25 cellular contexts compared by ENCODE assay signal in genomic region chr2:73921581-73921980, GRCh38. TPM values are rescaled to one million over a fixed set of nuclear protein-coding genes. Genes with fewer than 3 reads are reported as not detected.
"Had no signal": no experiment of that assay in that cellular context is flagged by ENCODE, and none has a peak within 500 bp of the region (broad histone marks: within the 10 kb centered on the region; RNA-seq: fewer than 3 reads in every experiment).

No MANE protein-coding gene starts in this region.

- H3K4me3 ChIP-seq: adrenal gland, ascending aorta, left ventricle myocardium inferior, smooth muscle cell had no signal

- DNase-seq: activated CD4-positive, CD25-positive, alpha-beta regulatory T cell treated with anti-CD3 and anti-CD28 coated beads, Interleukin-2, amount 50 U/mL, for 72 hours; activated CD8-positive, alpha-beta memory T cell treated with anti-CD3 and anti-CD28 coated beads for 24 hours; central memory CD4-positive, alpha-beta T cell; hypothalamus; left ventricle myocardium inferior; occipital lobe; posterior cingulate gyrus; stimulated activated naive CD4-positive, alpha-beta T cell treated with Interleukin-2 at 50 U/mL for 16 hours had no signal

- H3K27me3 Mint-ChIP-seq: activated naive CD8-positive, alpha-beta T cell; activated T-cell treated with anti-CD3 and anti-CD28 coated beads, Interleukin-2, amount 50 U/mL, for 24 hours had no signal

- H3K27me3 ChIP-seq: ascending aorta had no signal

- H3K4me3 Mint-ChIP-seq: activated naive CD8-positive, alpha-beta T cell; activated T-cell treated with anti-CD3 and anti-CD28 coated beads, Interleukin-2, amount 50 U/mL, for 24 hours; mesothelial cell of epicardium; nephron; T-helper 2 cell treated with Interferon-gamma antibody and Interleukin-4, amounts not matched to agents 5 μg/mL and 100 μg/mL, for 36 hours had no signal

- ATAC-seq: esophagus mucosa, sciatic nerve had no signal

- H3K9me3 Mint-ChIP-seq: activated T-cell treated with anti-CD3 and anti-CD28 coated beads, Interleukin-2, amount 50 U/mL, for 24 hours; activated T-helper 2 cell treated with anti-CD3 and anti-CD28 coated beads, Interferon-gamma antibody, Interleukin-2, Interleukin-4, amounts not matched to agents 10 μg/mL and 5 μg/mL and 100 μg/mL, durations not matched to agents 14 hours and 24 hours and 36 hours; mesothelial cell of epicardium; nephron; T-helper 2 cell treated with Interferon-gamma antibody and Interleukin-4, amounts not matched to agents 5 μg/mL and 100 μg/mL, for 36 hours had no signal

- FAIRE-seq: colon, endothelial cell of umbilical vein, frontal cortex had no signal

- H3K4me2 ChIP-seq: smooth muscle cell had no signal

- H3K36me3 ChIP-seq: adrenal gland, left ventricle myocardium inferior had no signal

- H3K9me3 ChIP-seq: adrenal gland, ascending aorta, left ventricle myocardium inferior had no signal

- H3K36me3 Mint-ChIP-seq: activated naive CD8-positive, alpha-beta T cell; mesothelial cell of epicardium had no signal

- H3K27ac ChIP-seq: adrenal gland, ascending aorta, left ventricle myocardium inferior, VCaP had no signal

- H3K4me1 ChIP-seq: adrenal gland had no signal

- H3K27ac Mint-ChIP-seq: activated naive CD8-positive, alpha-beta T cell; activated T-cell treated with anti-CD3 and anti-CD28 coated beads, Interleukin-2, amount 50 U/mL, for 24 hours; activated T-helper 2 cell treated with anti-CD3 and anti-CD28 coated beads, Interferon-gamma antibody, Interleukin-2, Interleukin-4, amounts not matched to agents 10 μg/mL and 5 μg/mL and 100 μg/mL, durations not matched to agents 14 hours and 24 hours and 36 hours; mesothelial cell of epicardium; nephron; T-helper 2 cell treated with Interferon-gamma antibody and Interleukin-4, amounts not matched to agents 5 μg/mL and 100 μg/mL, for 36 hours had no signal

RNA-seq across cellular contexts. Expression of gene ACTG2, which starts 28.8 kb away (rescaled TPM):
- total RNA-seq: dermis microvascular lymphatic vessel endothelial cell, endothelial cell of umbilical vein, lung microvascular endothelial cell had no signal
- polyA plus RNA-seq: endothelial cell of umbilical vein had no signal
